ENCODE assay signal across 8 cellular contexts in genomic region chr5:133025804-133026663, GRCh38. TPM values are rescaled to one million over a fixed set of nuclear protein-coding genes. Genes with fewer than 3 reads are reported as not detected.
DNase-seq lines count a peak whose midpoint lies in the region; ATAC-seq lines count a peak whose summit lies in the region.

Gene ZCCHC10 (minus strand): TSS chr5:133026549. CDS start chr5:133026537, 12 bp downstream.

- peak; percentile 71 for DNase-seq in CMK (ENCODE audit: low read depth)
- peak; percentile 87 for DNase-seq in HT1080 (ENCODE audit: low read depth)
- DNase-seq in NOMO-1 (lab: John Stamatoyannopoulos, UW; ENCODE audit: unreplicated experiment in 2 of 2) = peak; percentile 89 to 93
- DNase-seq in effector CD8-positive, alpha-beta T cell (lab: John Stamatoyannopoulos, UW) = peak; percentile 84
- peak; percentile 97 for DNase-seq in medulla oblongata (ENCODE audit: extremely low spot score)
- peak; percentile 79 to 94 (median 83) for DNase-seq in stimulated activated CD4-positive, alpha-beta T cell treated with anti-CD3 and anti-CD28 coated beads, TNF-alpha, amount 100 ng/mL, for 48 hours (ENCODE audit: low read depth in 3 of 3)

- CTCF ChIA-PET in activated CD8-positive, alpha-beta memory T cell treated with anti-CD3 and anti-CD28 coated beads for 36 hours (lab: Charles Lee) = interaction anchor here (1.4 kb wide), 1 partner anchor 25 kb away, joined by 3 read pairs; the partner anchor contains the start of gene HSPA4

- POLR2A ChIA-PET in activated CD8-positive, alpha-beta memory T cell treated with anti-CD3 and anti-CD28 coated beads for 36 hours (lab: Charles Lee) = interaction anchor here (0.6 to 1.5 kb wide), 3 partner anchors 25 to 44 kb away, joined by 3 to 6 read pairs (median 3); partner anchors contain the start of gene HSPA4

- ATAC-seq in GM21360 (IDR thresholded peaks at IDR 0.05; ENCODE audit: unreplicated experiment) = peak; percentile 93

RNA-seq across cellular contexts. Expression of gene ZCCHC10, which starts in this region (rescaled TPM):
- 13.9 and 18.1 TPM in 2 replicates for total RNA-seq in HT1080 (2014; rRNA removed; shearing (Covaris generic))
- polyA plus RNA-seq in HT1080 (2015; cell fraction: cytosol; rRNA removed) = 17.8 and 23.9 TPM in 2 replicates
- polyA plus RNA-seq in HT1080 (2015; cell fraction: nucleus; rRNA removed) = 12.4 and 16.0 TPM in 2 replicates
- 10 to 100 TPM; 29.9 to 30.6 TPM for total RNA-seq in activated CD8-positive, alpha-beta memory T cell treated with anti-CD3 and anti-CD28 coated beads for 36 hours

Comparison
In these comparisons a context has a peak if more than half of its experiments do, and no peak if none do; other contexts are left out.
1. Peak in every context shown above with its lines: DNase-seq and ATAC-seq.